19 cellular contexts compared by ENCODE assay signal in genomic region chr12:31506907-31507306, GRCh38.
A peak's percentile ranks its signal among the peaks of the same experiment; 100 is the strongest.
DNase-seq lines count a peak whose midpoint lies in the region; ATAC-seq, FAIRE-seq and TF ChIP-seq lines count a peak whose summit lies in the region.
"Had no signal": no experiment of that assay in that cellular context is flagged by ENCODE, and none has a peak within 500 bp of the region (broad histone marks: within the 10 kb centered on the region; RNA-seq: fewer than 3 reads in every experiment).

No MANE protein-coding gene starts in this region.

- no peak overlapping the region for H3K9ac ChIP-seq in keratinocyte (ENCODE audit: control insufficient read depth, extremely low read depth, insufficient read depth, low read length)

- no peak overlapping the region for H3K27ac ChIP-seq in keratinocyte (ENCODE audit: control insufficient read depth, insufficient read depth, low read length)
- H3K27ac ChIP-seq: Peyer's patch, uterus had no signal

- ATAC-seq in GM21737 (IDR thresholded peaks at IDR 0.05; ENCODE audit: unreplicated experiment) = no peak

- no peaks in the 10 kb centered on the region for H3K9me1 ChIP-seq in keratinocyte (ENCODE audit: control insufficient read depth, extremely low read depth, insufficient read depth, low read length)

- TF ChIP-seq CTCF in keratinocyte (optimal IDR thresholded peaks at IDR 0.05 in 1 of 3, IDR thresholded peaks at IDR 0.05 in 1 of 3, conservative IDR thresholded peaks at IDR 0.05 in 1 of 3; ENCODE audit: extremely low read depth in 1 of 3, insufficient read depth in 2 of 3, low read length in 3 of 3) = no peak

- no peaks in the 10 kb centered on the region for H4K20me1 ChIP-seq in keratinocyte (ENCODE audit: control insufficient read depth, extremely low read depth, insufficient read depth, low read length)

- H3K4me3 Mint-ChIP-seq in IgD-negative memory B cell = no peak overlapping the region
- H3K4me3 Mint-ChIP-seq: activated CD4-positive, alpha-beta T cell treated with anti-CD3 and anti-CD28 coated beads, Interleukin-2, amount 10 ng/mL, durations not matched to agents 24 days and 14 days; activated naive CD8-positive, alpha-beta T cell treated with anti-CD3 and anti-CD28 coated beads, Interleukin-2, amount 10 ng/mL, durations not matched to agents 7 days and 5 days; stimulated activated naive CD8-positive, alpha-beta T cell treated with anti-CD3 and anti-CD28 coated beads, Interleukin-15, Interleukin-2, amounts not matched to agents 100 ng/mL and 50 ng/mL, for 24 hours had no signal

- no peaks in the 10 kb centered on the region for H3K27me3 Mint-ChIP-seq in IgD-negative memory B cell
- H3K27me3 Mint-ChIP-seq: activated CD4-positive, alpha-beta T cell treated with anti-CD3 and anti-CD28 coated beads, Interleukin-2, amount 10 ng/mL, durations not matched to agents 24 days and 14 days; stimulated activated naive CD8-positive, alpha-beta T cell treated with anti-CD3 and anti-CD28 coated beads, Interleukin-15, Interleukin-2, amounts not matched to agents 100 ng/mL and 50 ng/mL, for 24 hours had no signal

- peaks cover 0 to 11% (median 5%) of the 10 kb centered on the region in 3 donors for H3K9me3 Mint-ChIP-seq in IgD-negative memory B cell
- H3K9me3 Mint-ChIP-seq: activated CD4-positive, alpha-beta T cell treated with anti-CD3 and anti-CD28 coated beads, Interleukin-2, amount 10 ng/mL, durations not matched to agents 24 days and 14 days; activated naive CD8-positive, alpha-beta T cell treated with anti-CD3 and anti-CD28 coated beads, Interleukin-2, amount 10 ng/mL, durations not matched to agents 7 days and 5 days had no signal

- DNase-seq in Daoy (ENCODE audit: low read depth) (peak; percentile 50), dermis blood vessel endothelial cell (peak; percentile 91), keratinocyte (ENCODE audit: low read depth, low spot score) (no peak), NCI-H510A (lab: John Stamatoyannopoulos, UW) (no peak)
- DNase-seq in activated CD4-positive, alpha-beta T cell treated with anti-CD3 and anti-CD28 coated beads for 1 hour = no peak
- no peak for DNase-seq in stimulated activated CD4-positive, alpha-beta T cell treated with anti-CD3 and anti-CD28 coated beads, Interleukin-2, amount 100 ng/mL, for 48 hours
- DNase-seq: ACHN; activated CD4-positive, alpha-beta T cell treated with anti-CD3 and anti-CD28 coated beads, Interleukin-2, amount 10 ng/mL, durations not matched to agents 24 days and 14 days; activated naive CD8-positive, alpha-beta T cell treated with anti-CD3 and anti-CD28 coated beads, Interleukin-2, amount 10 ng/mL, durations not matched to agents 7 days and 5 days; activated T-cell treated with anti-CD3 and anti-CD28 coated beads, Interleukin-2, amount 50 U/mL, for 48 hours; Caco-2; NCI-H1694 treated with DMSO at 0.1 percent for 48 hours; nucleus accumbens; Peyer's patch; T-helper 9 cell; uterus had no signal

- H3K4me2 ChIP-seq in keratinocyte (ENCODE audit: control insufficient read depth, extremely low read depth, insufficient read depth, low read depth, low read length) = peak overlapping the region; percentile 41

- peaks cover 5% of the 10 kb centered on the region for H3K36me3 Mint-ChIP-seq in IgD-negative memory B cell
- H3K36me3 Mint-ChIP-seq: activated naive CD8-positive, alpha-beta T cell treated with anti-CD3 and anti-CD28 coated beads, Interleukin-2, amount 10 ng/mL, durations not matched to agents 7 days and 5 days had no signal

- peaks cover 27% of the 10 kb centered on the region for H3K4me1 ChIP-seq in keratinocyte (ENCODE audit: control insufficient read depth, extremely low read depth, insufficient read depth, low read length)
- H3K4me1 ChIP-seq: uterus had no signal

- no peak overlapping the region for H3K4me3 ChIP-seq in keratinocyte (ENCODE audit: control insufficient read depth in 2 of 3, extremely low read depth in 1 of 3, insufficient read depth in 2 of 3, low read depth in 1 of 3, low read length in 3 of 3)
- H3K4me3 ChIP-seq: Peyer's patch, uterus had no signal

- peak overlapping the region in 2 of 3 donors; percentile 76 to 92 for H3K27ac Mint-ChIP-seq in IgD-negative memory B cell
- H3K27ac Mint-ChIP-seq: activated CD4-positive, alpha-beta T cell treated with anti-CD3 and anti-CD28 coated beads, Interleukin-2, amount 10 ng/mL, durations not matched to agents 24 days and 14 days; activated naive CD8-positive, alpha-beta T cell treated with anti-CD3 and anti-CD28 coated beads, Interleukin-2, amount 10 ng/mL, durations not matched to agents 7 days and 5 days; stimulated activated naive CD8-positive, alpha-beta T cell treated with anti-CD3 and anti-CD28 coated beads, Interleukin-15, Interleukin-2, amounts not matched to agents 100 ng/mL and 50 ng/mL, for 24 hours had no signal

- dilution Hi-C loops in keratinocyte (cut with MboI; ENCODE audit: extremely low pct_ligation_motif_present, low sequenced_read_pairs) = no loop called here

- FAIRE-seq in keratinocyte (lab: Jason Lieb, UNC) = peak; percentile 76

- no peaks in the 10 kb centered on the region for H3K27me3 ChIP-seq in keratinocyte (ENCODE audit: control insufficient read depth, extremely low read depth, insufficient read depth, low read length)
- H3K27me3 ChIP-seq: Peyer's patch, uterus had no signal

- H3K9me3 ChIP-seq in keratinocyte (ENCODE audit: control insufficient read depth, low read depth, low read length) = no peaks in the 10 kb centered on the region
- H3K9me3 ChIP-seq: Peyer's patch, uterus had no signal

- H3K4me1 Mint-ChIP-seq in IgD-negative memory B cell = peaks cover 14 to 52% (median 35%) of the 10 kb centered on the region in 3 donors
- H3K4me1 Mint-ChIP-seq: activated CD4-positive, alpha-beta T cell treated with anti-CD3 and anti-CD28 coated beads, Interleukin-2, amount 10 ng/mL, durations not matched to agents 24 days and 14 days; activated naive CD8-positive, alpha-beta T cell treated with anti-CD3 and anti-CD28 coated beads, Interleukin-2, amount 10 ng/mL, durations not matched to agents 7 days and 5 days had no signal

- H2AFZ ChIP-seq in keratinocyte (ENCODE audit: control insufficient read depth, low read length) = peak overlapping the region; percentile 69

- no peaks in the 10 kb centered on the region for H3K79me2 ChIP-seq in keratinocyte (ENCODE audit: control insufficient read depth, insufficient read depth, low read length)

- H3K36me3 ChIP-seq in keratinocyte (ENCODE audit: control insufficient read depth in 2 of 2, extremely low read depth in 1 of 2, insufficient read depth in 2 of 2, low read length in 2 of 2) = no peaks in the 10 kb centered on the region
- H3K36me3 ChIP-seq: Peyer's patch, uterus had no signal

Comparison
In these comparisons a context has a peak if more than half of its experiments do, and no peak if none do; other contexts are left out.
1. DNase-seq: peak in Daoy (single experiment) and dermis blood vessel endothelial cell (single experiment); none in keratinocyte (single experiment), activated CD4-positive, alpha-beta T cell treated with anti-CD3 and anti-CD28 coated beads for 1 hour (single experiment), stimulated activated CD4-positive, alpha-beta T cell treated with anti-CD3 and anti-CD28 coated beads, Interleukin-2, amount 100 ng/mL, for 48 hours (0 of 2) and NCI-H510A (single experiment).